14 cellular contexts compared by ENCODE assay signal in genomic region chr18:34928754-34929335, GRCh38.
"Had no signal": no experiment of that assay in that cellular context is flagged by ENCODE, and none has a peak within 500 bp of the region (broad histone marks: within the 10 kb centered on the region; RNA-seq: fewer than 3 reads in every experiment).

No MANE protein-coding gene starts in this region.

- H3K36me3 ChIP-seq: esophagus muscularis mucosa, tibial artery, uterus had no signal

- H3K27ac ChIP-seq: esophagus muscularis mucosa, uterus had no signal

- H3K9me3 ChIP-seq: esophagus muscularis mucosa, tibial artery, uterus had no signal

- H3K4me3 ChIP-seq: esophagus muscularis mucosa, tibial artery, uterus had no signal

- ATAC-seq: activated CD8-positive, alpha-beta T cell treated with anti-CD3 and anti-CD28 coated beads, Interleukin-2, amount 10 ng/mL, durations not matched to agents 7 days and 5 days; sciatic nerve had no signal

- H3K4me1 Mint-ChIP-seq: activated B cell treated with CpG ODN at 0.5 μM for 24 hours; activated naive CD4-positive, alpha-beta T cell treated with anti-CD3 and anti-CD28 coated beads, Interleukin-2, amount 50 U/mL, for 24 hours; nephron had no signal

- H3K9me3 Mint-ChIP-seq: activated B cell treated with CpG ODN at 0.5 μM for 24 hours; activated naive CD4-positive, alpha-beta T cell treated with anti-CD3 and anti-CD28 coated beads, Interleukin-2, amount 50 U/mL, for 24 hours; nephron had no signal

- H3K27me3 ChIP-seq: esophagus muscularis mucosa, tibial artery, uterus had no signal

- H3K4me1 ChIP-seq: uterus had no signal

- H3K27me3 Mint-ChIP-seq: activated B cell treated with CpG ODN at 0.5 μM for 24 hours; activated naive CD4-positive, alpha-beta T cell treated with anti-CD3 and anti-CD28 coated beads, Interleukin-2, amount 50 U/mL, for 24 hours had no signal

- H3K27ac Mint-ChIP-seq: activated B cell treated with CpG ODN at 0.5 μM for 24 hours; activated CD8-positive, alpha-beta T cell treated with anti-CD3 and anti-CD28 coated beads, Interleukin-2, amount 10 ng/mL, durations not matched to agents 7 days and 5 days; activated naive CD4-positive, alpha-beta T cell treated with anti-CD3 and anti-CD28 coated beads, Interleukin-2, amount 50 U/mL, for 24 hours; nephron had no signal

- H3K4me3 Mint-ChIP-seq: activated B cell treated with CpG ODN at 0.5 μM for 24 hours; activated CD8-positive, alpha-beta T cell treated with anti-CD3 and anti-CD28 coated beads, Interleukin-2, amount 10 ng/mL, durations not matched to agents 7 days and 5 days; activated naive CD4-positive, alpha-beta T cell treated with anti-CD3 and anti-CD28 coated beads, Interleukin-2, amount 50 U/mL, for 24 hours; nephron had no signal

- DNase-seq: activated B cell treated with CpG ODN at 0.5 μM for 24 hours; activated CD4-positive, alpha-beta T cell treated with anti-CD3 and anti-CD28 coated beads for 48 hours; activated CD8-positive, alpha-beta memory T cell treated with anti-CD3 and anti-CD28 coated beads, Interleukin-2, amount 50 U/mL, for 4 hours; activated CD8-positive, alpha-beta T cell treated with anti-CD3 and anti-CD28 coated beads, Interleukin-2, amount 10 ng/mL, durations not matched to agents 7 days and 5 days; activated effector memory CD4-positive, alpha-beta T cell treated with anti-CD3 and anti-CD28 coated beads, Interleukin-2, amount 50 U/mL, for 16 hours; activated T-cell treated with anti-CD3 and anti-CD28 coated beads, Interleukin-2, amount 50 U/mL, for 48 hours; stimulated activated CD4-positive, alpha-beta T cell treated with anti-CD3 and anti-CD28 coated beads, Interleukin-12 subunit alpha, Interleukin-12 subunit beta, amount 100 ng/mL, for 4 hours; stimulated activated CD4-positive, alpha-beta T cell treated with anti-CD3 and anti-CD28 coated beads, Interleukin-2, amount 100 ng/mL, for 24 hours; tibial artery; uterus had no signal
